ENCODE assay signal across 10 cellular contexts in the genomic region with DNA sequence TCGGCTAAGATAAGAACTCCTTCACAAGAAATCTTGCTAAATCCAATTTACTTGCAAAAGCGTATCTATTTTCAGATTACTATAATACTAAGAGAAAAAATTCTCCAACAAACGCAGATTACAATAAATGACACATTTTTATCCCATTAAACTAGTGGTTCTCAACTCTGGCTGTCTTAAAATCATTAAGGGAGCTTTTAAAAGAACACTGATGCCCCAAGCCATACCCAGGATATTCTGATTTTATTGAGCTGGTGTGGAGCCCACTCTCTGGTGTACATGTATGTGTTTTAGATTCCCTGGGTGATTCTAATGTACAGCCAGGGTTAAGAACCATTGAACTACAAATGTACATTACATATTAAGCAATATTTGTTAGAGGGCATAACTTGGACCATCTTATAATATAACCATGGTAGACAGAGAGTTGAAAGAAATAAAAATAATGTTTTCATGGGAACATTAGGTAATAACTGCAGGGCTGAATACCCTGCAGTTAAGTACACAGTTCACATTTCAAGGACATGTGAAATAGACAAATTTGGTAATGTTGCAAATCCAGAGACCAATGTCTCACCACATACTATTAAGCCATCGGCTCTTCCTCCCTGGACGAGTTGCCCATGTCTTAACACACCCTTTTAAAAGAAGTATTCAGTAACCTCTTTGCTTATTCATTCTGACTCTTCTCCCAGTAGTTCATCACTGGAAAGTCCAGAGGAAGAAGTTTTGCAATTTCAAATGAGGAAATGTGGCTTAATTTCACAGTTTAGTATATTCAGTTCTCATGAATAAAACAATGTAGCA. TPM values are rescaled to one million over a fixed set of nuclear protein-coding genes. Genes with fewer than 3 reads are reported as not detected.
DNase-seq lines count a peak whose midpoint lies in the region; ATAC-seq, FAIRE-seq and TF ChIP-seq lines count a peak whose summit lies in the region.
"Had no signal": no experiment of that assay in that cellular context is flagged by ENCODE, and none has a peak within 500 bp of the region (broad histone marks: within the 10 kb centered on the region; RNA-seq: fewer than 3 reads in every experiment).

No MANE protein-coding gene starts in this region.

- no peaks in the 10 kb centered on the region for H3K9me3 ChIP-seq in skeletal muscle satellite cell (replicated peaks; ENCODE audit: low read length)

- peak; percentile 86 for ATAC-seq in foreskin keratinocyte
- ATAC-seq: Panc1 had no signal

- no peaks in the 10 kb centered on the region for H3K36me3 ChIP-seq in skeletal muscle satellite cell (ENCODE audit: insufficient read depth, low read length)

- no peak for TF ChIP-seq CTCF in foreskin keratinocyte (conservative IDR thresholded peaks at IDR 0.05)

- DNase-seq in GM12891 (ENCODE audit: insufficient read length, low spot score) (no peak), SKM-1 (lab: John Stamatoyannopoulos, UW; ENCODE audit: unreplicated experiment) (peak; percentile 96), foreskin keratinocyte (peak; percentile 95), hippocampal formation (lab: John Stamatoyannopoulos, UW) (no peak), RPMI8226 (no peak)
- no peak for DNase-seq in effector CD8-positive, alpha-beta T cell (lab: John Stamatoyannopoulos, UW)
- no peak for DNase-seq in activated CD4-positive, alpha-beta T cell treated with anti-CD3 and anti-CD28 coated beads for 48 hours
- DNase-seq: stimulated activated CD8-positive, alpha-beta memory T cell treated with anti-CD3 and anti-CD28 coated beads, Interleukin-4, amount 100 ng/mL, for 48 hours had no signal

- peak overlapping the region; percentile 44 for H3K4me3 ChIP-seq in skeletal muscle satellite cell (ENCODE audit: low read length)

- peak overlapping the region; percentile 75 for H3K4me2 ChIP-seq in skeletal muscle satellite cell (ENCODE audit: low read length)

- TF ChIP-seq POLR2A in GM12891 (IDR thresholded peaks at IDR 0.05; ENCODE audit: low read depth, low read length): no peak

- peaks cover 33% of the 10 kb centered on the region for H3K4me1 ChIP-seq in foreskin keratinocyte
- peaks cover 47% of the 10 kb centered on the region for H3K4me1 ChIP-seq in skeletal muscle satellite cell (ENCODE audit: control insufficient read depth, insufficient read depth, low read length)

- peak overlapping the region; percentile 84 for H3K9ac ChIP-seq in skeletal muscle satellite cell (ENCODE audit: low read depth, low read length)

- no peaks in the 10 kb centered on the region for H3K27me3 ChIP-seq in foreskin keratinocyte
- no peaks in the 10 kb centered on the region for H3K27me3 ChIP-seq in skeletal muscle satellite cell (ENCODE audit: control insufficient read depth, insufficient read depth, low read length)

- FAIRE-seq in GM12891 (lab: Jason Lieb, UNC): peak; percentile 20

- H3K27ac ChIP-seq in foreskin keratinocyte: peak overlapping the region; percentile 97

TF ChIP-seq in GM12891, 5 proteins besides CTCF, POLR2A, EP300 and RAD21:
- TF ChIP-seq TAF1 (IDR thresholded peaks at IDR 0.05; ENCODE audit: low read depth, low read length) (no peak), SPI1 (IDR thresholded peaks at IDR 0.05; ENCODE audit: low read depth, low read length) (no peak), POLR2AphosphoS5 (IDR thresholded peaks at IDR 0.05; ENCODE audit: low read depth, low read length) (no peak)

RNA-seq across cellular contexts. Expression of gene GSAP, which starts 6.2 kb away (rescaled TPM):
- polyA plus RNA-seq in GM12891 (2012; ENCODE audit: low read depth, missing spikeins): 19.7 TPM
- total RNA-seq in foreskin keratinocyte: 3.9 and 4.2 TPM in 2 replicates
- polyA plus RNA-seq in foreskin keratinocyte: 1.6 and 2.0 TPM in 2 replicates
- 3.3 and 3.5 TPM in 2 replicates for total RNA-seq in skeletal muscle satellite cell (2012; rRNA removed)

Comparison
In these comparisons a context has a peak if more than half of its experiments do, and no peak if none do; other contexts are left out.
1. DNase-seq: peak in SKM-1 (single experiment) and foreskin keratinocyte (2 of 2); none in GM12891 (single experiment), effector CD8-positive, alpha-beta T cell (single experiment), hippocampal formation (0 of 2), activated CD4-positive, alpha-beta T cell treated with anti-CD3 and anti-CD28 coated beads for 48 hours (single experiment) and RPMI8226 (single experiment).